ENCODE assay signal across 11 cellular contexts in genomic region chr5:79172269-79172668, GRCh38.
"Had no signal": no experiment of that assay in that cellular context is flagged by ENCODE, and none has a peak within 500 bp of the region (broad histone marks: within the 10 kb centered on the region; RNA-seq: fewer than 3 reads in every experiment).

No MANE protein-coding gene starts in this region.

- H3K4me1 Mint-ChIP-seq: activated CD4-positive, alpha-beta T cell treated with anti-CD3 and anti-CD28 coated beads, Interleukin-2, amount 10 ng/mL, durations not matched to agents 7 days and 5 days; activated naive CD8-positive, alpha-beta T cell treated with anti-CD3 and anti-CD28 coated beads for 36 hours; stimulated activated memory B cell treated with anti-CD40 and anti-IgM and Interleukin-4, amounts not matched to agents 10 μg/mL and 1 μg/mL and 100 μg/mL, for 72 hours had no signal

- H3K9me3 Mint-ChIP-seq: activated CD4-positive, alpha-beta T cell treated with anti-CD3 and anti-CD28 coated beads, Interleukin-2, amount 10 ng/mL, durations not matched to agents 7 days and 5 days; activated naive CD8-positive, alpha-beta T cell treated with anti-CD3 and anti-CD28 coated beads for 36 hours; activated T-helper 1 cell treated with anti-CD3 and anti-CD28 coated beads, Interleukin-12 subunit alpha, Interleukin-12 subunit beta, Interleukin-2, Interleukin-4 antibody, amounts not matched to agents 30 ng/mL and 10 ng/mL and 1 ng/mL, durations not matched to agents 14 hours and 24 hours and 36 hours; brain; nephron progenitor cell; stimulated activated memory B cell treated with anti-CD40 and anti-IgM and Interleukin-4, amounts not matched to agents 10 μg/mL and 1 μg/mL and 100 μg/mL, for 72 hours had no signal

- H3K27me3 Mint-ChIP-seq: activated CD4-positive, alpha-beta T cell treated with anti-CD3 and anti-CD28 coated beads, Interleukin-2, amount 10 ng/mL, durations not matched to agents 7 days and 5 days; activated naive CD8-positive, alpha-beta T cell treated with anti-CD3 and anti-CD28 coated beads for 36 hours; brain; stimulated activated memory B cell treated with anti-CD40 and anti-IgM and Interleukin-4, amounts not matched to agents 10 μg/mL and 1 μg/mL and 100 μg/mL, for 72 hours had no signal

- H3K36me3 Mint-ChIP-seq: activated naive CD8-positive, alpha-beta T cell treated with anti-CD3 and anti-CD28 coated beads for 36 hours; brain; stimulated activated memory B cell treated with anti-CD40 and anti-IgM and Interleukin-4, amounts not matched to agents 10 μg/mL and 1 μg/mL and 100 μg/mL, for 72 hours had no signal

- DNase-seq: activated CD4-positive, alpha-beta T cell treated with anti-CD3 and anti-CD28 coated beads, Interleukin-2, amount 10 ng/mL, durations not matched to agents 7 days and 5 days; activated CD8-positive, alpha-beta memory T cell treated with anti-CD3 and anti-CD28 coated beads, Interleukin-2, amount 50 U/mL, for 48 hours; activated naive CD8-positive, alpha-beta T cell treated with anti-CD3 and anti-CD28 coated beads for 36 hours; erythroblast; hippocampal formation; nephron progenitor cell; psoas muscle; T-helper 2 cell had no signal

- H3K4me3 ChIP-seq: psoas muscle had no signal

- H3K9me3 ChIP-seq: psoas muscle had no signal

- H3K27ac Mint-ChIP-seq: activated CD4-positive, alpha-beta T cell treated with anti-CD3 and anti-CD28 coated beads, Interleukin-2, amount 10 ng/mL, durations not matched to agents 7 days and 5 days; activated naive CD8-positive, alpha-beta T cell treated with anti-CD3 and anti-CD28 coated beads for 36 hours; activated T-helper 1 cell treated with anti-CD3 and anti-CD28 coated beads, Interleukin-12 subunit alpha, Interleukin-12 subunit beta, Interleukin-2, Interleukin-4 antibody, amounts not matched to agents 30 ng/mL and 10 ng/mL and 1 ng/mL, durations not matched to agents 14 hours and 24 hours and 36 hours; nephron progenitor cell; stimulated activated memory B cell treated with anti-CD40 and anti-IgM and Interleukin-4, amounts not matched to agents 10 μg/mL and 1 μg/mL and 100 μg/mL, for 72 hours had no signal

- H3K4me3 Mint-ChIP-seq: activated CD4-positive, alpha-beta T cell treated with anti-CD3 and anti-CD28 coated beads, Interleukin-2, amount 10 ng/mL, durations not matched to agents 7 days and 5 days; activated naive CD8-positive, alpha-beta T cell treated with anti-CD3 and anti-CD28 coated beads for 36 hours; activated T-helper 1 cell treated with anti-CD3 and anti-CD28 coated beads, Interleukin-12 subunit alpha, Interleukin-12 subunit beta, Interleukin-2, Interleukin-4 antibody, amounts not matched to agents 30 ng/mL and 10 ng/mL and 1 ng/mL, durations not matched to agents 14 hours and 24 hours and 36 hours; brain; nephron progenitor cell; stimulated activated memory B cell treated with anti-CD40 and anti-IgM and Interleukin-4, amounts not matched to agents 10 μg/mL and 1 μg/mL and 100 μg/mL, for 72 hours had no signal

- H3K27ac ChIP-seq: psoas muscle had no signal

- ATAC-seq: psoas muscle; stimulated activated memory B cell treated with anti-CD40 and anti-IgM and Interleukin-4, amounts not matched to agents 10 μg/mL and 1 μg/mL and 100 μg/mL, for 72 hours had no signal

- H3K4me1 ChIP-seq: psoas muscle had no signal
